10 cellular contexts compared by ENCODE assay signal in genomic region chr9:123568691-123569342, GRCh38.
DNase-seq lines count a peak whose midpoint lies in the region; TF ChIP-seq lines count a peak whose summit lies in the region.
"Had no signal": no experiment of that assay in that cellular context is flagged by ENCODE, and none has a peak within 500 bp of the region (broad histone marks: within the 10 kb centered on the region; RNA-seq: fewer than 3 reads in every experiment).

No MANE protein-coding gene starts in this region.

- peak; percentile 3 for DNase-seq in AG04450 (ENCODE audit: low read depth, low spot score)
- DNase-seq in LNCaP clone FGC (ENCODE audit: low read depth) = peak; percentile 55
- peak; percentile 15 for DNase-seq in cerebellum (ENCODE audit: low spot score)
- no peak for DNase-seq in mesenchymal stem cell
- DNase-seq in mammary epithelial cell = no peak
- DNase-seq in stimulated activated CD4-positive, alpha-beta T cell treated with anti-CD3 and anti-CD28 coated beads, Interleukin-12 subunit alpha, Interleukin-12 subunit beta, amount 100 ng/mL, for 4 hours = no peak
- DNase-seq in T1000 (lab: John Stamatoyannopoulos, UW) = no peak
- DNase-seq in effector CD4-positive, alpha-beta T cell = no peak
- DNase-seq: CD4-positive, alpha-beta T cell; nucleus accumbens had no signal

- dilution Hi-C loops in mammary epithelial cell (cut with HindIII; ENCODE audit: low sequenced_read_pairs) = no loop called here

- TF ChIP-seq CTCF in AG04450 (IDR thresholded peaks at IDR 0.05; ENCODE audit: low read depth, low read length) (no peak), LNCaP clone FGC (IDR thresholded peaks at IDR 0.05; ENCODE audit: control insufficient read depth, extremely low read depth, insufficient read depth) (no peak), mammary epithelial cell (conservative IDR thresholded peaks at IDR 0.05 in 1 of 2, IDR thresholded peaks at IDR 0.05 in 1 of 2; ENCODE audit: extremely low read depth in 1 of 2, insufficient read depth in 1 of 2, low read depth in 1 of 2, low read length in 2 of 2) (no peak)

- intact Hi-C loops in mammary epithelial cell (cut with micrococcal nuclease) = no loop called here

- WGBS in mesenchymal stem cell = 89% methylated on average over 8 of the region's 12 CpGs
- WGBS in mammary epithelial cell (ENCODE audit: low coverage, missing lambda C conversion rate) = 34% methylated on average over 10 of the region's 12 CpGs

- H3K27ac ChIP-seq in AG04450 (ENCODE audit: low read depth, low read length) = no peak overlapping the region
- no peak overlapping the region for H3K27ac ChIP-seq in mesenchymal stem cell (ENCODE audit: low read length, poor library complexity, severe bottlenecking)
- no peak overlapping the region for H3K27ac ChIP-seq in mammary epithelial cell (ENCODE audit: insufficient read depth, low read depth, low read length)

- no peak overlapping the region for H2BK15ac ChIP-seq in mesenchymal stem cell (ENCODE audit: low read depth, poor library complexity, severe bottlenecking)

- H3K36me3 ChIP-seq in mesenchymal stem cell (ENCODE audit: control insufficient read depth in 1 of 2, insufficient read depth in 2 of 2, low read depth in 1 of 2, low read length in 2 of 2) = no peaks in the 10 kb centered on the region
- H3K36me3 ChIP-seq in mammary epithelial cell (ENCODE audit: insufficient read depth, low read length) = no peaks in the 10 kb centered on the region

- no peaks in the 10 kb centered on the region for H3K9me3 ChIP-seq in AG04450 (ENCODE audit: control insufficient read depth, insufficient read depth, low read length)
- no peaks in the 10 kb centered on the region for H3K9me3 ChIP-seq in mesenchymal stem cell (ENCODE audit: control insufficient read depth, low read length)
- no peaks in the 10 kb centered on the region for H3K9me3 ChIP-seq in mammary epithelial cell (replicated peaks; ENCODE audit: insufficient read depth, low read length)

- in situ Hi-C loops in mammary epithelial cell (cut with MboI; ENCODE audit: low sequenced_read_pairs in 2 of 2) = no loop called here

- no peaks in the 10 kb centered on the region for H3K79me1 ChIP-seq in mesenchymal stem cell (replicated peaks; ENCODE audit: low read length, poor library complexity, severe bottlenecking)

- no peak overlapping the region for H2AK5ac ChIP-seq in mesenchymal stem cell (ENCODE audit: low read length, severe bottlenecking)

- no peaks in the 10 kb centered on the region for H4K20me1 ChIP-seq in mammary epithelial cell (ENCODE audit: insufficient read depth, low read length)

- H3K4me1 ChIP-seq in mesenchymal stem cell (ENCODE audit: control insufficient read depth, insufficient read depth, low read depth, low read length) (peaks cover 2% of the 10 kb centered on the region), mammary epithelial cell (ENCODE audit: insufficient read depth, low read length) (no peaks in the 10 kb centered on the region)

- POLR2A ChIA-PET in AG04450 (lab: Yijun Ruan, JAX) = no interaction called here

- peak overlapping the region; percentile 45 for H3K9ac ChIP-seq in mesenchymal stem cell (ENCODE audit: low read length)
- no peak overlapping the region for H3K9ac ChIP-seq in mammary epithelial cell (ENCODE audit: insufficient read depth, low read length)

- peak overlapping the region; percentile 5 for H4K8ac ChIP-seq in mesenchymal stem cell (ENCODE audit: low read length)

- CTCF ChIA-PET in AG04450 (lab: Charles Lee) = interaction anchor here (1.1 to 1.6 kb wide), 2 partner anchors 10 to 472 kb away, joined by 4 read pairs; no protein-coding TSS in a partner anchor
- CTCF ChIA-PET in mammary epithelial cell (lab: Charles Lee; ENCODE audit: low non-redundant PET) = no interaction called here

- BruUV-seq in mammary epithelial cell (replicated peaks; lab: Mats Ljungman, UMichigan) = no TSS peak

- no peak overlapping the region for H2BK12ac ChIP-seq in mesenchymal stem cell (ENCODE audit: low read length in 2 of 2)

- H3K4ac ChIP-seq in mesenchymal stem cell (ENCODE audit: low read depth in 1 of 2, low read length in 2 of 2) = no peak overlapping the region

- no peak overlapping the region for H2BK120ac ChIP-seq in mesenchymal stem cell (ENCODE audit: low read depth, low read length)

- no peak overlapping the region for H3K23ac ChIP-seq in mesenchymal stem cell (ENCODE audit: low read length in 2 of 2)

- no peaks in the 10 kb centered on the region for H3K79me2 ChIP-seq in mammary epithelial cell (ENCODE audit: insufficient read depth, low read length)

- H3K4me3 ChIP-seq in AG04450 (ENCODE audit: low read depth, low read length) (no peak overlapping the region), LNCaP clone FGC (ENCODE audit: low read depth, low read length) (no peak overlapping the region), mesenchymal stem cell (ENCODE audit: insufficient read depth in 1 of 2, low read depth in 1 of 2, low read length in 2 of 2) (peak overlapping the region in 1 of 2 experiments; percentile 52), mammary epithelial cell (replicated peaks in 1 of 3; ENCODE audit: insufficient read depth in 1 of 3, low read depth in 2 of 3, low read length in 3 of 3) (no peak overlapping the region)

- no peak overlapping the region for H4K91ac ChIP-seq in mesenchymal stem cell (ENCODE audit: low read length)

- H3K27me3 ChIP-seq in AG04450 (ENCODE audit: control insufficient read depth, insufficient read depth, low read length) = no peaks in the 10 kb centered on the region
- no peaks in the 10 kb centered on the region for H3K27me3 ChIP-seq in mesenchymal stem cell (ENCODE audit: control insufficient read depth in 1 of 2, insufficient read depth in 1 of 2, low read length in 2 of 2)
- H3K27me3 ChIP-seq in mammary epithelial cell (ENCODE audit: insufficient read depth, low read length) = no peaks in the 10 kb centered on the region

- H2AFZ ChIP-seq in mesenchymal stem cell (ENCODE audit: low read depth, low read length) (no peak overlapping the region), mammary epithelial cell (ENCODE audit: low read depth, low read length) (no peak overlapping the region)

- H3K14ac ChIP-seq in mesenchymal stem cell (ENCODE audit: low read length in 2 of 2) = peak overlapping the region in 1 of 2 experiments; percentile 47

- H2BK5ac ChIP-seq in mesenchymal stem cell (ENCODE audit: low read depth, low read length, poor library complexity, severe bottlenecking) = no peak overlapping the region

- H3K4me2 ChIP-seq in mesenchymal stem cell (ENCODE audit: low read length, poor library complexity, severe bottlenecking) (peak overlapping the region; percentile 25), mammary epithelial cell (ENCODE audit: insufficient read depth, low read depth, low read length) (no peak overlapping the region)

- no peak overlapping the region for H3K18ac ChIP-seq in mesenchymal stem cell (ENCODE audit: low read depth in 1 of 2, low read length in 2 of 2)

Comparison
In these comparisons a context has a peak if more than half of its experiments do, and no peak if none do; other contexts are left out.
1. DNase-seq: peak in AG04450 (single experiment), LNCaP clone FGC (single experiment) and cerebellum (single experiment); none in mesenchymal stem cell (single experiment), mammary epithelial cell (single experiment), stimulated activated CD4-positive, alpha-beta T cell treated with anti-CD3 and anti-CD28 coated beads, Interleukin-12 subunit alpha, Interleukin-12 subunit beta, amount 100 ng/mL, for 4 hours (single experiment), T1000 (single experiment) and effector CD4-positive, alpha-beta T cell (single experiment).